Comparison of ENCODE assay signal across 8 cellular contexts in the genomic region with DNA sequence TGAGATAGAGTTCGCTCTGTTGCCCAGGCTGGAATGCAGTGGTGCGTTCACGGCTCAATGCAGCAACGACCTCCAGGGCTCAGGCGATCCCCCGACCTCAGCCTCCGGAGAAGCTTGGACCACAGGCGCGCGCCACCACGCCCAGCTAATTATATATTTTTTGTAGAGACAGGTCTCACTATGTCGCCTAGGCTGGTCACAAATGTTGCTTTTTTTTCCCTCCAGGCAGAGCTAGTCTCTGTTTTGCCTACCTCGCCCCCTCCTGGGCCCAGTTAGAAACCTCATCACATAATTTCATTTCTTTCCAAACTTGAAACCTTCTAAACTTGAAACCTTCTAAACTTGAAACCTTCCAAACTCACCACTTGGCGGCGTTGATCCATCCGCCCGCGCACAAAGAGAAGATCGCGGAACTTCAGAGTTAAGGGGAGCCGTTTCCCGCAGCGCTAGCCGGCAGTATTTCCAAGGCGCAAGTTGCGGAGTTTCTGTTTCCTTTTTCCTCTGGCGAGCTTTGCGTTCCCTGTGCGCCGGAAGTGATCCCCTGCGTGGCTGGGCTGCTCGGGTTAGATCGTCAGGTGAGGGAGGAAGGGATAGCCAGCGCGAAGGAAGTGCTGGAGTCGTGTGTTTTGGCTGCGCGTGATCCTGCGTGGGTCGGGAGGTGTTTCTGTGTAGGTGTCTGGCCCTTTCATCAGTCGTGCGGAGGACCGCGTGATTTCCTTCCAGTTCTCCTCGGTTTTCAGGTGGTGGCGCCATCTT. TPM values are rescaled to one million over a fixed set of nuclear protein-coding genes. Genes with fewer than 3 reads are reported as not detected.
DNase-seq lines count a peak whose midpoint lies in the region; ATAC-seq and TF ChIP-seq lines count a peak whose summit lies in the region.

TSS of gene SSBP1 (plus strand) at position 523 of the 756 bp plus-strand sequence. CDS start 809 bp downstream, outside the sequence.

- peaks cover 5 to 29% of the 10 kb centered on the region in 2 donors for H3K4me1 ChIP-seq in left lung

- H3K27me3 Mint-ChIP-seq in dendritic cell treated with granulocyte-macrophage colony-stimulating factor and Interleukin-4, amounts not matched to agents 40 ng/mL and 50 ng/mL, for 4 days: no peaks in the 10 kb centered on the region

- DNase-seq in C1 segment of cervical spinal cord (lab: John Stamatoyannopoulos, UW) (peak; percentile 45 to 93 (median 88)), NCI-H69 (lab: John Stamatoyannopoulos, UW) (peak; percentile 98), left lung (peak; percentile 92)
- peak; percentile 87 for DNase-seq in activated CD4-positive, alpha-beta T cell treated with anti-CD3 and anti-CD28 coated beads, Interleukin-2, amount 50 U/mL, for 1 hour
- DNase-seq in stimulated activated CD4-positive, alpha-beta T cell treated with anti-CD3 and anti-CD28 coated beads, Interleukin-4, amount 100 ng/mL, for 1 hour: peak; percentile 85

- no peaks in the 10 kb centered on the region for H3K9me3 ChIP-seq in left lung

- ATAC-seq in GM19324 (IDR thresholded peaks at IDR 0.05; ENCODE audit: low FRiP score, unreplicated experiment) (peak; percentile 94), HG03520 (IDR thresholded peaks at IDR 0.05; ENCODE audit: unreplicated experiment) (peak; percentile 87), left lung (peak; percentile 96)

- peak within 1 kb of the TSS; percentile 60 to 69 for H3K4me3 ChIP-seq in left lung

- H3K4me3 Mint-ChIP-seq in dendritic cell treated with granulocyte-macrophage colony-stimulating factor and Interleukin-4, amounts not matched to agents 40 ng/mL and 50 ng/mL, for 4 days: peak within 1 kb of the TSS; percentile 98

- peaks cover 29% of the 10 kb centered on the region for H3K4me1 Mint-ChIP-seq in dendritic cell treated with granulocyte-macrophage colony-stimulating factor and Interleukin-4, amounts not matched to agents 40 ng/mL and 50 ng/mL, for 4 days (ENCODE audit: low read depth)

- H3K27me3 ChIP-seq in left lung: no peaks in the 10 kb centered on the region

- intact Hi-C loops in dendritic cell treated with granulocyte-macrophage colony-stimulating factor and Interleukin-4, amounts not matched to agents 40 ng/mL and 50 ng/mL, for 4 days (cut with micrococcal nuclease): loop anchor here (1.0 to 10.0 kb wide), 3 partner anchors 36 to 183 kb away; partner anchors contain the start of genes AGK and DENND11
- intact Hi-C loops in left lung (cut with DNase I): no loop called here

- peak; percentile 72 to 80 for TF ChIP-seq CTCF in left lung (IDR thresholded peaks at IDR 0.05)

- peak within 1 kb of the TSS; percentile 97 for H3K27ac Mint-ChIP-seq in dendritic cell treated with granulocyte-macrophage colony-stimulating factor and Interleukin-4, amounts not matched to agents 40 ng/mL and 50 ng/mL, for 4 days

- H3K27ac ChIP-seq in left lung: peak within 1 kb of the TSS; percentile 81 to 92

- H3K9me3 Mint-ChIP-seq in dendritic cell treated with granulocyte-macrophage colony-stimulating factor and Interleukin-4, amounts not matched to agents 40 ng/mL and 50 ng/mL, for 4 days: no peaks in the 10 kb centered on the region

- peaks cover 0 to 27% of the 10 kb centered on the region in 2 donors for H3K36me3 ChIP-seq in left lung

- peaks cover 41% of the 10 kb centered on the region for H3K36me3 Mint-ChIP-seq in dendritic cell treated with granulocyte-macrophage colony-stimulating factor and Interleukin-4, amounts not matched to agents 40 ng/mL and 50 ng/mL, for 4 days (ENCODE audit: low read depth)

RNA-seq across cellular contexts. Expression of gene SSBP1, which starts in this region (rescaled TPM):
- 10 to 100 TPM; 71.6 to 96.2 TPM for total RNA-seq in left lung

Comparison
In these comparisons a context has a peak if more than half of its experiments do, and no peak if none do; other contexts are left out.
1. Peak in every context shown above with its lines: DNase-seq, ATAC-seq, H3K4me3 ChIP-seq and H3K27ac ChIP-seq.